23 cellular contexts compared by ENCODE assay signal in the genomic region with DNA sequence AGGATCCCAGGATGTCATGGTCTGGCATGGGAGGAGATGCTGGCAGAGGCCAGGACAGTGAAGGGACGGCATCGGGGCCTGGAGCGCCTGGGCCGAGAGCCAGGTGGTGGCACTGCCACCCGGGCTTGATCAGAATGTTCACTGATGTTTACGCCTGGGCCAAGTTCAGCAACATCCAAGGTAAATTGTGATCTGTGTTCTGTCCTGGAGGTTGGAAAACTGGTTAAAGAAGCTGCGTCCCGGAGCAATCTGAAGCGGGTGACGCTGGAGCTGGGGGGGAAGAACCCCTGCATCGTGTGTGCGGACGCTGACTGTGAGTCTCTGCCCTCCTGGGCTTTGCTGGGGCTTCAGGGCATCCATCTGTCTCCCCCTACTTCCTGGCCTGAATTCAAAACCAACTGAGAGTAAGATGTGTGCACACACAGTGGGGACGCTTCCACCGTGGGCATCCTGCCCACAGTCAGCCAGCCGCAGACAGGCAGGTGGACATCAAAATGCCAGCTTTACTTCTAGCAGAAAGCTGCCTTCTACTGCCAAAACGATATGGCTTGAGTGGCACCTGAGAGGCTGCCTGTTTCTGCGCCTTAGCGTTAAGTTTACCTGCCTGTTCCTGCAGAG. TPM values are rescaled to one million over a fixed set of nuclear protein-coding genes. Genes with fewer than 3 reads are reported as not detected.
"Had no signal": no experiment of that assay in that cellular context is flagged by ENCODE, and none has a peak within 500 bp of the region (broad histone marks: within the 10 kb centered on the region; RNA-seq: fewer than 3 reads in every experiment).

No MANE protein-coding gene starts in this region.

- H3K4me3 Mint-ChIP-seq: activated CD4-positive, alpha-beta T cell treated with anti-CD3 and anti-CD28 coated beads for 36 hours; activated CD8-positive, alpha-beta memory T cell treated with anti-CD3 and anti-CD28 coated beads, Interleukin-2, amount 10 ng/mL, durations not matched to agents 7 days and 5 days; activated naive CD8-positive, alpha-beta T cell treated with anti-CD3 and anti-CD28 coated beads, Interleukin-2, amount 10 ng/mL, durations not matched to agents 7 days and 5 days; activated T-helper 17 cell treated with anti-CD3 and anti-CD28 coated beads, Interleukin-2, amount 50 U/mL, for 72 hours; nephron; T-helper 2 cell treated with Interferon-gamma antibody and Interleukin-4, amounts not matched to agents 5 μg/mL and 100 μg/mL, for 36 hours; WTC11 had no signal

- H3K4me1 Mint-ChIP-seq: activated CD4-positive, alpha-beta T cell treated with anti-CD3 and anti-CD28 coated beads for 36 hours; activated CD8-positive, alpha-beta memory T cell treated with anti-CD3 and anti-CD28 coated beads, Interleukin-2, amount 10 ng/mL, durations not matched to agents 7 days and 5 days; activated naive CD8-positive, alpha-beta T cell treated with anti-CD3 and anti-CD28 coated beads, Interleukin-2, amount 10 ng/mL, durations not matched to agents 7 days and 5 days; activated T-helper 17 cell treated with anti-CD3 and anti-CD28 coated beads, Interleukin-2, amount 50 U/mL, for 72 hours had no signal

- H3K27ac Mint-ChIP-seq: activated CD4-positive, alpha-beta T cell treated with anti-CD3 and anti-CD28 coated beads for 36 hours; activated CD8-positive, alpha-beta memory T cell treated with anti-CD3 and anti-CD28 coated beads, Interleukin-2, amount 10 ng/mL, durations not matched to agents 7 days and 5 days; activated naive CD8-positive, alpha-beta T cell treated with anti-CD3 and anti-CD28 coated beads, Interleukin-2, amount 10 ng/mL, durations not matched to agents 7 days and 5 days; activated T-helper 17 cell treated with anti-CD3 and anti-CD28 coated beads, Interleukin-2, amount 50 U/mL, for 72 hours; nephron; T-helper 2 cell treated with Interferon-gamma antibody and Interleukin-4, amounts not matched to agents 5 μg/mL and 100 μg/mL, for 36 hours; WTC11 had no signal

- H3K9me3 Mint-ChIP-seq: activated naive CD8-positive, alpha-beta T cell treated with anti-CD3 and anti-CD28 coated beads, Interleukin-2, amount 10 ng/mL, durations not matched to agents 7 days and 5 days; activated T-helper 17 cell treated with anti-CD3 and anti-CD28 coated beads, Interleukin-2, amount 50 U/mL, for 72 hours; nephron; T-helper 2 cell treated with Interferon-gamma antibody and Interleukin-4, amounts not matched to agents 5 μg/mL and 100 μg/mL, for 36 hours; WTC11 had no signal

- H3K27ac ChIP-seq: gastrocnemius medialis, lower lobe of right lung, tibial artery had no signal

- FAIRE-seq: keratinocyte, TTC549, urothelium cell line had no signal

- H3K27me3 ChIP-seq: gastrocnemius medialis had no signal

- H3K36me3 ChIP-seq: gastrocnemius medialis, lower lobe of right lung, tibial artery had no signal

- H3K4me3 ChIP-seq: gastrocnemius medialis, lower lobe of right lung, tibial artery had no signal

- DNase-seq: activated CD4-positive, alpha-beta T cell treated with anti-CD3 and anti-CD28 coated beads for 36 hours; activated CD4-positive, alpha-beta T cell treated with anti-CD3 and anti-CD28 coated beads, Interleukin-2, amount 50 U/mL, for 48 hours; activated CD8-positive, alpha-beta memory T cell treated with anti-CD3 and anti-CD28 coated beads, Interleukin-2, amount 10 ng/mL, durations not matched to agents 7 days and 5 days; activated naive CD4-positive, alpha-beta T cell treated with Interleukin-2 at 50 U/mL for 16 hours; activated naive CD8-positive, alpha-beta T cell treated with anti-CD3 and anti-CD28 coated beads, Interleukin-2, amount 10 ng/mL, durations not matched to agents 7 days and 5 days; activated T-cell treated with anti-CD3 and anti-CD28 coated beads, Interleukin-2, amount 50 U/mL, for 1 hour; amygdala; central memory CD4-positive, alpha-beta T cell; cortex of kidney; gastrocnemius medialis; head of caudate nucleus; lower lobe of right lung; midbrain; occipital lobe; stimulated activated naive CD4-positive, alpha-beta T cell; tibial artery had no signal

- H3K36me3 Mint-ChIP-seq: activated CD8-positive, alpha-beta memory T cell treated with anti-CD3 and anti-CD28 coated beads, Interleukin-2, amount 10 ng/mL, durations not matched to agents 7 days and 5 days; activated naive CD8-positive, alpha-beta T cell treated with anti-CD3 and anti-CD28 coated beads, Interleukin-2, amount 10 ng/mL, durations not matched to agents 7 days and 5 days; WTC11 had no signal

- H3K9me3 ChIP-seq: gastrocnemius medialis, lower lobe of right lung, tibial artery had no signal

RNA-seq across cellular contexts. Expression of gene ALDH1A3, which starts 18.4 kb away (rescaled TPM):
- total RNA-seq: activated CD4-positive, alpha-beta T cell treated with anti-CD3 and anti-CD28 coated beads for 36 hours; activated CD8-positive, alpha-beta memory T cell treated with anti-CD3 and anti-CD28 coated beads, Interleukin-2, amount 10 ng/mL, durations not matched to agents 7 days and 5 days; activated naive CD8-positive, alpha-beta T cell treated with anti-CD3 and anti-CD28 coated beads, Interleukin-2, amount 10 ng/mL, durations not matched to agents 7 days and 5 days; activated T-helper 17 cell treated with anti-CD3 and anti-CD28 coated beads, Interleukin-2, amount 50 U/mL, for 72 hours had no signal
